Comparison of ENCODE assay signal across 1 cellular context in the genomic region with DNA sequence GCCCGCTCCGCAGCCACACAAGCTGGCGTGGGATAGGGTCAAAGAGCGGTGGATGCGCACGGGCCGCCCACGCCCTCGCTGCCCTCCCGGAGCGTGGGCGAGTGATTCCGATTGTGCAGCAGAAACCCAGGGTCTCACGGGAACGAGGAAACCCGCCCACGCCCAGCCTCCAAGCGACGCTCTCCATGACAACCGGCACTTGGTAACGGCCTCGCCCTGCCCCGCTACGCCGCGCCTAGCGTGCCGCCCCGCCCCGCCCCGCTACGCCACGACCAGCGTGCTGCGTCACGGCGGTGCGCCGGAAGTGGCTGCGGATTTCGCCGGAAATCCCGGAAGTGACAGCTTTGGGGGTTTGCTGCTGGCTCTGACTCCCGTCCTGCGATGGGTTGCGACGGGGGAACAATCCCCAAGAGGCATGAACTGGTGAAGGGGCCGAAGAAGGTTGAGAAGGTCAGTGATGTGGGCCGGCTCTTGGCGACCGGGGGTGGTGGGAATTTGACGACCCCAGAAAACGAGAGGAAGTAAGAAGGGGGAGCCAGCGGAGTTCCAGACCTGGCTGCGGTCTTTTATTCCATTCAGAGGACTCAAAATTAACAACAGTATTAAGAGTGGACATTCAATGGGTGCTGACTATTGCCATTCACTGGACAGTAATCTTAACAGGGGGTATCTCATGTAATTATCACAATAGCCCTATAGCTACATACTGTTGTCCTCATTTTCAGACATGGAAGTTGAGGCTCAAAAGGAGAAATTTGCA.
A peak's percentile ranks its signal among the peaks of the same experiment; 100 is the strongest.
TF ChIP-seq lines count a peak whose summit lies in the region.

A gene with protein sequence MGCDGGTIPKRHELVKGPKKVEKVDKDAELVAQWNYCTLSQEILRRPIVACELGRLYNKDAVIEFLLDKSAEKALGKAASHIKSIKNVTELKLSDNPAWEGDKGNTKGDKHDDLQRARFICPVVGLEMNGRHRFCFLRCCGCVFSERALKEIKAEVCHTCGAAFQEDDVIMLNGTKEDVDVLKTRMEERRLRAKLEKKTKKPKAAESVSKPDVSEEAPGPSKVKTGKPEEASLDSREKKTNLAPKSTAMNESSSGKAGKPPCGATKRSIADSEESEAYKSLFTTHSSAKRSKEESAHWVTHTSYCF (plus strand): TSS at position 311 of the 760 bp plus-strand sequence. CDS start 71 bp downstream, at position 382.

TF ChIP-seq in HepG2, 621 proteins besides CTCF, POLR2A, EP300 and RAD21 (continued from another document and continues in another):
- TF ChIP-seq, protein P1, sequence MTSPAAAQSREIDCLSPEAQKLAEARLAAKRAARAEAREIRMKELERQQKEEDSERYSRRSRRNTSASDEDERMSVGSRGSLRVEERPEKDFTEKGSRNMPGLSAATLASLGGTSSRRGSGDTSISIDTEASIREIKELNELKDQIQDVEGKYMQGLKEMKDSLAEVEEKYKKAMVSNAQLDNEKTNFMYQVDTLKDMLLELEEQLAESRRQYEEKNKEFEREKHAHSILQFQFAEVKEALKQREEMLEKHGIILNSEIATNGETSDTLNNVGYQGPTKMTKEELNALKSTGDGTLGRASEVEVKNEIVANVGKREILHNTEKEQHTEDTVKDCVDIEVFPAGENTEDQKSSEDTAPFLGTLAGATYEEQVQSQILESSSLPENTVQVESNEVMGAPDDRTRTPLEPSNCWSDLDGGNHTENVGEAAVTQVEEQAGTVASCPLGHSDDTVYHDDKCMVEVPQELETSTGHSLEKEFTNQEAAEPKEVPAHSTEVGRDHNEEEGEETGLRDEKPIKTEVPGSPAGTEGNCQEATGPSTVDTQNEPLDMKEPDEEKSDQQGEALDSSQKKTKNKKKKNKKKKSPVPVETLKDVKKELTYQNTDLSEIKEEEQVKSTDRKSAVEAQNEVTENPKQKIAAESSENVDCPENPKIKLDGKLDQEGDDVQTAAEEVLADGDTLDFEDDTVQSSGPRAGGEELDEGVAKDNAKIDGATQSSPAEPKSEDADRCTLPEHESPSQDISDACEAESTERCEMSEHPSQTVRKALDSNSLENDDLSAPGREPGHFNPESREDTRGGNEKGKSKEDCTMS (CRISPR knock-in tag; conservative IDR thresholded peaks at IDR 0.05): peak; percentile 46; the same call in 1 of the 2 replicates
- TF ChIP-seq KMT2A (CRISPR knock-in tag; IDR thresholded peaks at IDR 0.05) (peak; percentile 99), SMC3 (IDR thresholded peaks at IDR 0.05; ENCODE audit: low read length) (no peak), ZNF598 (CRISPR knock-in tag; IDR thresholded peaks at IDR 0.05; ENCODE audit: borderline replicate concordance) (peak; percentile 98; the same call in 1 of the 2 replicates), ARNTL (CRISPR knock-in tag; IDR thresholded peaks at IDR 0.05) (peak; percentile 63), NFKBIZ (CRISPR knock-in tag; IDR thresholded peaks at IDR 0.05) (peak; percentile 94), MAZ (IDR thresholded peaks at IDR 0.05; ENCODE audit: borderline replicate concordance, low read depth, low read length) (peak; percentile 91), MAZ (CRISPR knock-in tag; IDR thresholded peaks at IDR 0.05; ENCODE audit: low read depth) (peak; percentile 97), KDM5B (CRISPR knock-in tag; IDR thresholded peaks at IDR 0.05; ENCODE audit: borderline replicate concordance) (peak; percentile 93), ZFP36L1 (CRISPR knock-in tag; IDR thresholded peaks at IDR 0.05) (0 out of 2 replicates have a peak, but pooled peaks have one; percentile 51), JUNB (CRISPR knock-in tag; IDR thresholded peaks at IDR 0.05; ENCODE audit: borderline replicate concordance) (no peak; the same call in 1 of the 2 replicates), ZNF282 (IDR thresholded peaks at IDR 0.05; ENCODE audit: partially characterized antibody) (no peak), THAP7 (CRISPR knock-in tag; IDR thresholded peaks at IDR 0.05) (no peak), ZNF543 (CRISPR knock-in tag; IDR thresholded peaks at IDR 0.05) (no peak), HCFC1 (IDR thresholded peaks at IDR 0.05; ENCODE audit: low read depth, low read length) (peak; percentile 86), CBX1 (IDR thresholded peaks at IDR 0.05; ENCODE audit: low read depth) (peak; percentile 84), MXD1 (CRISPR knock-in tag; IDR thresholded peaks at IDR 0.05) (peak; percentile 94; the same call in 1 of the 2 replicates), ZNF605 (CRISPR knock-in tag; IDR thresholded peaks at IDR 0.05) (peak; percentile 89; the same call in 1 of the 2 replicates), CBX5 (CRISPR knock-in tag; IDR thresholded peaks at IDR 0.05; ENCODE audit: borderline replicate concordance) (peak; percentile 96; the same call in 1 of the 2 replicates), ZNF549 (CRISPR knock-in tag; IDR thresholded peaks at IDR 0.05) (0 out of 2 replicates have a peak, but pooled peaks have one; percentile 71), KLF15 (CRISPR knock-in tag; IDR thresholded peaks at IDR 0.05; ENCODE audit: borderline replicate concordance) (no peak; the same call in 1 of the 2 replicates), ZFP62 (CRISPR knock-in tag; IDR thresholded peaks at IDR 0.05) (0 out of 2 replicates have a peak, but pooled peaks have one; percentile 79), TGIF2 (CRISPR knock-in tag; IDR thresholded peaks at IDR 0.05) (peak; percentile 94), KAT8 (CRISPR knock-in tag; IDR thresholded peaks at IDR 0.05) (peak; percentile 100), ZNF512B (CRISPR knock-in tag; IDR thresholded peaks at IDR 0.05; ENCODE audit: borderline replicate concordance) (no peak), ZNF616 (CRISPR knock-in tag; IDR thresholded peaks at IDR 0.05; ENCODE audit: low read depth) (peak; percentile 95), ZSCAN25 (CRISPR knock-in tag; IDR thresholded peaks at IDR 0.05) (peak; percentile 83; the same call in 1 of the 2 replicates), MEIS1 (CRISPR knock-in tag; IDR thresholded peaks at IDR 0.05; ENCODE audit: borderline replicate concordance) (peak; percentile 97; the same call in 1 of the 2 replicates), ZSCAN31 (CRISPR knock-in tag; IDR thresholded peaks at IDR 0.05; ENCODE audit: low read depth) (peak; percentile 97)
- TF ChIP-seq, protein P2, sequence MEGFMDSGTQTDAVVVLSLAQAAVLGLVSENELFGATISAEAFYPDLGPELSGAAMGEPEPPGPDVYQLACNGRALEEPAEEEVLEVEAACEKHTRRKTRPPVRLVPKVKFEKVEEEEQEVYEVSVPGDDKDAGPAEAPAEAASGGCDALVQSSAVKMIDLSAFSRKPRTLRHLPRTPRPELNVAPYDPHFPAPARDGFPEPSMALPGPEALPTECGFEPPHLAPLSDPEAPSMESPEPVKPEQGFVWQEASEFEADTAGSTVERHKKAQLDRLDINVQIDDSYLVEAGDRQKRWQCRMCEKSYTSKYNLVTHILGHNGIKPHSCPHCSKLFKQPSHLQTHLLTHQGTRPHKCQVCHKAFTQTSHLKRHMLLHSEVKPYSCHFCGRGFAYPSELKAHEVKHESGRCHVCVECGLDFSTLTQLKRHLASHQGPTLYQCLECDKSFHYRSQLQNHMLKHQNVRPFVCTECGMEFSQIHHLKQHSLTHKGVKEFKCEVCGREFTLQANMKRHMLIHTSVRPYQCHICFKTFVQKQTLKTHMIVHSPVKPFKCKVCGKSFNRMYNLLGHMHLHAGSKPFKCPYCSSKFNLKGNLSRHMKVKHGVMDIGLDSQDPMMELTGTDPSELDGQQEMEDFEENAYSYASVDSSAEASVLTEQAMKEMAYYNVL (CRISPR knock-in tag; IDR thresholded peaks at IDR 0.05; ENCODE audit: borderline replicate concordance): peak; percentile 15; the same call in 1 of the 2 replicates
- TF ChIP-seq, protein P3, sequence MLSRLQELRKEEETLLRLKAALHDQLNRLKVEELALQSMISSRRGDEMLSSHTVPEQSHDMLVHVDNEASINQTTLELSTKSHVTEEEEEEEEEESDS (CRISPR knock-in tag; IDR thresholded peaks at IDR 0.05; ENCODE audit: borderline replicate concordance): no peak; the same call in 1 of the 2 replicates
- TF ChIP-seq, protein P4, sequence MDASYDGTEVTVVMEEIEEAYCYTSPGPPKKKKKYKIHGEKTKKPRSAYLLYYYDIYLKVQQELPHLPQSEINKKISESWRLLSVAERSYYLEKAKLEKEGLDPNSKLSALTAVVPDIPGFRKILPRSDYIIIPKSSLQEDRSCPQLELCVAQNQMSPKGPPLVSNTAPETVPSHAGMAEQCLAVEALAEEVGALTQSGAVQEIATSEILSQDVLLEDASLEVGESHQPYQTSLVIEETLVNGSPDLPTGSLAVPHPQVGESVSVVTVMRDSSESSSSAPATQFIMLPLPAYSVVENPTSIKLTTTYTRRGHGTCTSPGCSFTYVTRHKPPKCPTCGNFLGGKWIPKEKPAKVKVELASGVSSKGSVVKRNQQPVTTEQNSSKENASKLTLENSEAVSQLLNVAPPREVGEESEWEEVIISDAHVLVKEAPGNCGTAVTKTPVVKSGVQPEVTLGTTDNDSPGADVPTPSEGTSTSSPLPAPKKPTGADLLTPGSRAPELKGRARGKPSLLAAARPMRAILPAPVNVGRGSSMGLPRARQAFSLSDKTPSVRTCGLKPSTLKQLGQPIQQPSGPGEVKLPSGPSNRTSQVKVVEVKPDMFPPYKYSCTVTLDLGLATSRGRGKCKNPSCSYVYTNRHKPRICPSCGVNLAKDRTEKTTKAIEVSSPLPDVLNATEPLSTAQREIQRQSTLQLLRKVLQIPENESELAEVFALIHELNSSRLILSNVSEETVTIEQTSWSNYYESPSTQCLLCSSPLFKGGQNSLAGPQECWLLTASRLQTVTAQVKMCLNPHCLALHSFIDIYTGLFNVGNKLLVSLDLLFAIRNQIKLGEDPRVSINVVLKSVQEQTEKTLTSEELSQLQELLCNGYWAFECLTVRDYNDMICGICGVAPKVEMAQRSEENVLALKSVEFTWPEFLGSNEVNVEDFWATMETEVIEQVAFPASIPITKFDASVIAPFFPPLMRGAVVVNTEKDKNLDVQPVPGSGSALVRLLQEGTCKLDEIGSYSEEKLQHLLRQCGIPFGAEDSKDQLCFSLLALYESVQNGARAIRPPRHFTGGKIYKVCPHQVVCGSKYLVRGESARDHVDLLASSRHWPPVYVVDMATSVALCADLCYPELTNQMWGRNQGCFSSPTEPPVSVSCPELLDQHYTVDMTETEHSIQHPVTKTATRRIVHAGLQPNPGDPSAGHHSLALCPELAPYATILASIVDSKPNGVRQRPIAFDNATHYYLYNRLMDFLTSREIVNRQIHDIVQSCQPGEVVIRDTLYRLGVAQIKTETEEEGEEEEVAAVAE (CRISPR knock-in tag; IDR thresholded peaks at IDR 0.05; ENCODE audit: borderline replicate concordance): peak; percentile 83; the same call in 1 of the 2 replicates
- TF ChIP-seq, protein P5, sequence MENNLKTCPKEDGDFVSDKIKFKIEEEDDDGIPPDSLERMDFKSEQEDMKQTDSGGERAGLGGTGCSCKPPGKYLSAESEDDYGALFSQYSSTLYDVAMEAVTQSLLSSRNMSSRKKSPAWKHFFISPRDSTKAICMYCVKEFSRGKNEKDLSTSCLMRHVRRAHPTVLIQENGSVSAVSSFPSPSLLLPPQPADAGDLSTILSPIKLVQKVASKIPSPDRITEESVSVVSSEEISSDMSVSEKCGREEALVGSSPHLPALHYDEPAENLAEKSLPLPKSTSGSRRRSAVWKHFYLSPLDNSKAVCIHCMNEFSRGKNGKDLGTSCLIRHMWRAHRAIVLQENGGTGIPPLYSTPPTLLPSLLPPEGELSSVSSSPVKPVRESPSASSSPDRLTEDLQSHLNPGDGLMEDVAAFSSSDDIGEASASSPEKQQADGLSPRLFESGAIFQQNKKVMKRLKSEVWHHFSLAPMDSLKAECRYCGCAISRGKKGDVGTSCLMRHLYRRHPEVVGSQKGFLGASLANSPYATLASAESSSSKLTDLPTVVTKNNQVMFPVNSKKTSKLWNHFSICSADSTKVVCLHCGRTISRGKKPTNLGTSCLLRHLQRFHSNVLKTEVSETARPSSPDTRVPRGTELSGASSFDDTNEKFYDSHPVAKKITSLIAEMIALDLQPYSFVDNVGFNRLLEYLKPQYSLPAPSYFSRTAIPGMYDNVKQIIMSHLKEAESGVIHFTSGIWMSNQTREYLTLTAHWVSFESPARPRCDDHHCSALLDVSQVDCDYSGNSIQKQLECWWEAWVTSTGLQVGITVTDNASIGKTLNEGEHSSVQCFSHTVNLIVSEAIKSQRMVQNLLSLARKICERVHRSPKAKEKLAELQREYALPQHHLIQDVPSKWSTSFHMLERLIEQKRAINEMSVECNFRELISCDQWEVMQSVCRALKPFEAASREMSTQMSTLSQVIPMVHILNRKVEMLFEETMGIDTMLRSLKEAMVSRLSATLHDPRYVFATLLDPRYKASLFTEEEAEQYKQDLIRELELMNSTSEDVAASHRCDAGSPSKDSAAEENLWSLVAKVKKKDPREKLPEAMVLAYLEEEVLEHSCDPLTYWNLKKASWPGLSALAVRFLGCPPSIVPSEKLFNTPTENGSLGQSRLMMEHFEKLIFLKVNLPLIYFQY (CRISPR knock-in tag; IDR thresholded peaks at IDR 0.05; ENCODE audit: borderline replicate concordance): no peak; the same call in 1 of the 2 replicates
- TF ChIP-seq, protein P6, sequence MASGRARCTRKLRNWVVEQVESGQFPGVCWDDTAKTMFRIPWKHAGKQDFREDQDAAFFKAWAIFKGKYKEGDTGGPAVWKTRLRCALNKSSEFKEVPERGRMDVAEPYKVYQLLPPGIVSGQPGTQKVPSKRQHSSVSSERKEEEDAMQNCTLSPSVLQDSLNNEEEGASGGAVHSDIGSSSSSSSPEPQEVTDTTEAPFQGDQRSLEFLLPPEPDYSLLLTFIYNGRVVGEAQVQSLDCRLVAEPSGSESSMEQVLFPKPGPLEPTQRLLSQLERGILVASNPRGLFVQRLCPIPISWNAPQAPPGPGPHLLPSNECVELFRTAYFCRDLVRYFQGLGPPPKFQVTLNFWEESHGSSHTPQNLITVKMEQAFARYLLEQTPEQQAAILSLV (CRISPR knock-in tag; IDR thresholded peaks at IDR 0.05; ENCODE audit: borderline replicate concordance): peak; percentile 100
